Comparison of ENCODE assay signal across 26 cellular contexts in the genomic region with DNA sequence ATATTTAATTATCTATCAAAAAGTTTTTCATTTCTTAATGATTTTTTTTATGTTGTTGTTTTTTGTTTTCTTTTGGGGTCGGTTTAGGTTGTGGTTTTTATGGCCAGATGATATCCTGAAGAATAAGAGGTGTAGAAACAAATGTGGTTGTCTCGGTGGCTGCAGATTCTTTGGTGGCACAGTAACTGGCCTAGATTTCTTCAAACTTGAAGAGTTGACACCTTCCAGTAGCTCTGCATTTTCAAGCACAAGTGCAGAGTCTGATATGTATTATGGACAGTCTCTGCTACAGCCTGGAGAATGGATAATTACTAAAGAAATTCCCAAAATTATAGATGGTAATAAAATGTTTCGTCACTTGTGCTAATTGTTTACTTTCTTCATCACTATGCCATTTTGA.
DNase-seq lines count a peak whose midpoint lies in the region; FAIRE-seq lines count a peak whose summit lies in the region.
"Had no signal": no experiment of that assay in that cellular context is flagged by ENCODE, and none has a peak within 500 bp of the region (broad histone marks: within the 10 kb centered on the region; RNA-seq: fewer than 3 reads in every experiment).

No MANE protein-coding gene starts in this region.

- CTCF ChIA-PET in activated naive CD4-positive, alpha-beta T cell treated with anti-CD3 and anti-CD28 coated beads for 36 hours (lab: Charles Lee) = no interaction called here

- peaks cover 25 to 57% (median 40%) of the 10 kb centered on the region in 3 donors for H3K36me3 Mint-ChIP-seq in immature natural killer cell
- peaks cover 14% of the 10 kb centered on the region for H3K36me3 Mint-ChIP-seq in activated naive CD4-positive, alpha-beta T cell treated with anti-CD3 and anti-CD28 coated beads for 36 hours (ENCODE audit: low read depth)

- peaks cover 18 to 25% of the 10 kb centered on the region in 2 donors for H3K4me1 Mint-ChIP-seq in immature natural killer cell
- peaks cover 9% of the 10 kb centered on the region for H3K4me1 Mint-ChIP-seq in activated naive CD4-positive, alpha-beta T cell treated with anti-CD3 and anti-CD28 coated beads for 36 hours (ENCODE audit: low read depth)

- H3K27ac Mint-ChIP-seq in immature natural killer cell = peak overlapping the region in 4 of 6 donors; percentile 3 to 54 (median 36)
- H3K27ac Mint-ChIP-seq in activated naive CD4-positive, alpha-beta T cell treated with anti-CD3 and anti-CD28 coated beads for 36 hours = no peak overlapping the region
- H3K27ac Mint-ChIP-seq: CD14-positive monocyte had no signal

- peak; percentile 21 for FAIRE-seq in A204.1 (lab: Jason Lieb, UNC)
- FAIRE-seq: A549, GM12878, GM12892, GM18507 had no signal

- H3K9me3 Mint-ChIP-seq in immature natural killer cell = no peaks in the 10 kb centered on the region
- H3K9me3 Mint-ChIP-seq in activated naive CD4-positive, alpha-beta T cell treated with anti-CD3 and anti-CD28 coated beads for 36 hours = no peaks in the 10 kb centered on the region
- H3K9me3 Mint-ChIP-seq: CD4-positive, alpha-beta memory T cell; CD4-positive, CD25-positive, alpha-beta regulatory T cell; CD8-positive, alpha-beta memory T cell had no signal

- intact Hi-C loops in activated naive CD4-positive, alpha-beta T cell treated with anti-CD3 and anti-CD28 coated beads for 36 hours (cut with micrococcal nuclease) = no loop called here

- H3K4me3 Mint-ChIP-seq in immature natural killer cell = peak overlapping the region in 3 of 5 donors; percentile 11 to 25 (median 13)
- no peak overlapping the region for H3K4me3 Mint-ChIP-seq in activated naive CD4-positive, alpha-beta T cell treated with anti-CD3 and anti-CD28 coated beads for 36 hours
- H3K4me3 Mint-ChIP-seq: CD14-positive monocyte; CD4-positive, alpha-beta memory T cell; CD4-positive, CD25-positive, alpha-beta regulatory T cell had no signal

- DNase-seq in Jurkat, Clone E6-1 (ENCODE audit: low read depth, low spot score) = peak; percentile 10
- DNase-seq in immature natural killer cell (peak in 1 of 3 donors; percentile 21), AG08395 (ENCODE audit: low spot score) (no peak), NCI-H524 treated with DMSO at 0.1 percent for 48 hours (lab: John Stamatoyannopoulos, UW) (no peak)
- no peak for DNase-seq in activated naive CD4-positive, alpha-beta T cell treated with anti-CD3 and anti-CD28 coated beads for 36 hours
- DNase-seq: 8988T; BE2C; C1 segment of cervical spinal cord; CD4-positive, alpha-beta memory T cell; CD4-positive, CD25-positive, alpha-beta regulatory T cell; COR-L47; DMS 273 treated with DMSO at 0.1 percent for 48 hours; DMS153; DMS53; DMS79; DND-41; EL; GDM1 had no signal

- no peaks in the 10 kb centered on the region for H3K27me3 Mint-ChIP-seq in immature natural killer cell (ENCODE audit: low read depth in 3 of 3)
- no peaks in the 10 kb centered on the region for H3K27me3 Mint-ChIP-seq in activated naive CD4-positive, alpha-beta T cell treated with anti-CD3 and anti-CD28 coated beads for 36 hours (ENCODE audit: low read depth)
- H3K27me3 Mint-ChIP-seq: CD4-positive, alpha-beta memory T cell; CD4-positive, CD25-positive, alpha-beta regulatory T cell had no signal

- no peak overlapping the region for H3K4me3 ChIP-seq in Jurkat, Clone E6-1 (ENCODE audit: low read length)
- H3K4me3 ChIP-seq: A549, BLaER1, GM12878 had no signal
